In the genomic region with DNA sequence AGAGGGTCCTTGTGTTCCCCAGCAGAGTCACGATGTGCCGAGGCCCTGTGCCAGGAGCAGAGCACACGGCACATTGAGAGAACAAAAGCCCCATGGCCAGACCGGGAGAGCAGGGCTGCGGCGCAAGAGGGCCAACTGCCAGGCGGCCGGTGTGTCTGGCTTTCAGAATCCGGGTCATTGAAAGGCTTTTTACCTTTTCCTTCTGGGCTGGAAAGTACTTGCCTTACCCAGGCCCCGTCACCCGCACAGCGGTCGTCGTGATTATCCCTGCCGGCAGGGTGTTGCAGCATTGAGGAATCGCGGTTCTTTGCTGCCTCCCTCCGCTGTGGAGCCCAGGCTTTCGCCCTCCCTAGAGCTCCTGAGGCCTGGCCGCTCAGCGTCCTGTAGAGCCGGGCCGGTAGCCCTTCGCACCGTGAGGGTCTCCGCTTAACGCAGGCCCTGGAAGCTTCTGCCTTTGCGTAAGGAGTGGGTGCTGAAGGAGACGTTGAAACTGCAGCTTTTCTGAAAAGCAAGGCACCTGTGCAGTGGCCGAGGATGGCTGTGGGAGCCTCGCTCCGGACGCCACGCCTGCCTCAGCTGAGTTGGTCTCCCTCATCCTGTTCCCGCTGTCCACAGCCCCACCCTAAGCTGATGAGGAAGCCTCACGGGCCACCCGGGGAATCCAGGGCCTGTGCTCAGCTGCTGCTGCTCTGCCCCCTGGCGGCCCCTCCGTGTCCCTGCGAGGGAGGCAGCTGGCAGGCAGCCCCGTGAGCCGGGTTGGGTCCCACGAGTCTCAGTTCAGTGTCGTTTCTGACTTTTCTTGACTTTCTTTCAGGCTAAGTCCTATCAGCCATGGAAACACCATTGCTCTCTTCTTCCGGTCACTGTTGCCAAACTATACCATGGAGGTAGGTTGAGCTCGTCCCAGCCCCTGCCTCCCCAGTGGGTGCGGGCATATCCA, we compare ENCODE assay signal across 1 cellular context.
A peak's percentile ranks its signal among the peaks of the same experiment; 100 is the strongest.
TF ChIP-seq lines count a peak whose summit lies in the region.

No MANE protein-coding gene starts in this region.

TF ChIP-seq in HepG2, 621 proteins besides CTCF, POLR2A, EP300 and RAD21 (continued from another document and continues in another):
- TF ChIP-seq CENPX (CRISPR knock-in tag; IDR thresholded peaks at IDR 0.05) (no peak), CBFB (CRISPR knock-in tag; IDR thresholded peaks at IDR 0.05) (no peak), GATAD1 (CRISPR knock-in tag; IDR thresholded peaks at IDR 0.05) (peak; percentile 43; the same call in 1 of the 2 replicates), RFX5 (IDR thresholded peaks at IDR 0.05; ENCODE audit: low read depth, low read length) (no peak), ELF3 (CRISPR knock-in tag; IDR thresholded peaks at IDR 0.05) (0 out of 2 replicates have a peak, but pooled peaks have one; percentile 50), ZNF34 (CRISPR knock-in tag; IDR thresholded peaks at IDR 0.05; ENCODE audit: borderline replicate concordance) (0 out of 2 replicates have a peak, but pooled peaks have one; percentile 45), SP4 (CRISPR knock-in tag; IDR thresholded peaks at IDR 0.05) (no peak), TCF7L2 (IDR thresholded peaks at IDR 0.05; ENCODE audit: low read depth, low read length) (no peak), RBFOX2 (IDR thresholded peaks at IDR 0.05; ENCODE audit: low read depth, low read length) (no peak), ONECUT2 (CRISPR knock-in tag; IDR thresholded peaks at IDR 0.05) (no peak), ZNF30 (CRISPR knock-in tag; IDR thresholded peaks at IDR 0.05) (no peak), THYN1 (CRISPR knock-in tag; IDR thresholded peaks at IDR 0.05; ENCODE audit: borderline replicate concordance, low read depth) (no peak), HMG20A (CRISPR knock-in tag; IDR thresholded peaks at IDR 0.05; ENCODE audit: borderline replicate concordance) (no peak), HES4 (CRISPR knock-in tag; IDR thresholded peaks at IDR 0.05; ENCODE audit: borderline replicate concordance) (no peak), DR1 (CRISPR knock-in tag; IDR thresholded peaks at IDR 0.05) (no peak), ZNF446 (CRISPR knock-in tag; IDR thresholded peaks at IDR 0.05) (no peak), NFIC (IDR thresholded peaks at IDR 0.05; ENCODE audit: low read length) (no peak), NPAS2 (CRISPR knock-in tag; IDR thresholded peaks at IDR 0.05; ENCODE audit: borderline replicate concordance) (no peak), NFE2L2 (IDR thresholded peaks at IDR 0.05; ENCODE audit: low read length) (no peak), ZNF672 (CRISPR knock-in tag; IDR thresholded peaks at IDR 0.05) (no peak), ZNF260 (CRISPR knock-in tag; IDR thresholded peaks at IDR 0.05; ENCODE audit: borderline replicate concordance, low read depth) (no peak), TMF1 (CRISPR knock-in tag; IDR thresholded peaks at IDR 0.05; ENCODE audit: low read depth) (no peak), MEIS2 (CRISPR knock-in tag; IDR thresholded peaks at IDR 0.05) (peak; percentile 50; the same call in 1 of the 2 replicates), KDM1A (CRISPR knock-in tag; IDR thresholded peaks at IDR 0.05) (no peak), RFXANK (CRISPR knock-in tag; IDR thresholded peaks at IDR 0.05) (no peak), ZC3H13 (CRISPR knock-in tag; IDR thresholded peaks at IDR 0.05) (no peak), KLF13 (CRISPR knock-in tag; IDR thresholded peaks at IDR 0.05) (no peak), ZNF619 (CRISPR knock-in tag; IDR thresholded peaks at IDR 0.05) (0 out of 2 replicates have a peak, but pooled peaks have one; percentile 39), TOPORS (CRISPR knock-in tag; IDR thresholded peaks at IDR 0.05) (no peak), ZNF207 (IDR thresholded peaks at IDR 0.05; ENCODE audit: borderline replicate concordance) (no peak), DNMT1 (CRISPR knock-in tag; IDR thresholded peaks at IDR 0.05) (no peak; the same call in none of the 2 replicates)
- TF ChIP-seq, protein P1, sequence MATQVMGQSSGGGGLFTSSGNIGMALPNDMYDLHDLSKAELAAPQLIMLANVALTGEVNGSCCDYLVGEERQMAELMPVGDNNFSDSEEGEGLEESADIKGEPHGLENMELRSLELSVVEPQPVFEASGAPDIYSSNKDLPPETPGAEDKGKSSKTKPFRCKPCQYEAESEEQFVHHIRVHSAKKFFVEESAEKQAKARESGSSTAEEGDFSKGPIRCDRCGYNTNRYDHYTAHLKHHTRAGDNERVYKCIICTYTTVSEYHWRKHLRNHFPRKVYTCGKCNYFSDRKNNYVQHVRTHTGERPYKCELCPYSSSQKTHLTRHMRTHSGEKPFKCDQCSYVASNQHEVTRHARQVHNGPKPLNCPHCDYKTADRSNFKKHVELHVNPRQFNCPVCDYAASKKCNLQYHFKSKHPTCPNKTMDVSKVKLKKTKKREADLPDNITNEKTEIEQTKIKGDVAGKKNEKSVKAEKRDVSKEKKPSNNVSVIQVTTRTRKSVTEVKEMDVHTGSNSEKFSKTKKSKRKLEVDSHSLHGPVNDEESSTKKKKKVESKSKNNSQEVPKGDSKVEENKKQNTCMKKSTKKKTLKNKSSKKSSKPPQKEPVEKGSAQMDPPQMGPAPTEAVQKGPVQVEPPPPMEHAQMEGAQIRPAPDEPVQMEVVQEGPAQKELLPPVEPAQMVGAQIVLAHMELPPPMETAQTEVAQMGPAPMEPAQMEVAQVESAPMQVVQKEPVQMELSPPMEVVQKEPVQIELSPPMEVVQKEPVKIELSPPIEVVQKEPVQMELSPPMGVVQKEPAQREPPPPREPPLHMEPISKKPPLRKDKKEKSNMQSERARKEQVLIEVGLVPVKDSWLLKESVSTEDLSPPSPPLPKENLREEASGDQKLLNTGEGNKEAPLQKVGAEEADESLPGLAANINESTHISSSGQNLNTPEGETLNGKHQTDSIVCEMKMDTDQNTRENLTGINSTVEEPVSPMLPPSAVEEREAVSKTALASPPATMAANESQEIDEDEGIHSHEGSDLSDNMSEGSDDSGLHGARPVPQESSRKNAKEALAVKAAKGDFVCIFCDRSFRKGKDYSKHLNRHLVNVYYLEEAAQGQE (IDR thresholded peaks at IDR 0.05; ENCODE audit: borderline replicate concordance in 1 of 2, low read depth in 1 of 2, low read length in 2 of 2): no peak
- TF ChIP-seq, protein P2, sequence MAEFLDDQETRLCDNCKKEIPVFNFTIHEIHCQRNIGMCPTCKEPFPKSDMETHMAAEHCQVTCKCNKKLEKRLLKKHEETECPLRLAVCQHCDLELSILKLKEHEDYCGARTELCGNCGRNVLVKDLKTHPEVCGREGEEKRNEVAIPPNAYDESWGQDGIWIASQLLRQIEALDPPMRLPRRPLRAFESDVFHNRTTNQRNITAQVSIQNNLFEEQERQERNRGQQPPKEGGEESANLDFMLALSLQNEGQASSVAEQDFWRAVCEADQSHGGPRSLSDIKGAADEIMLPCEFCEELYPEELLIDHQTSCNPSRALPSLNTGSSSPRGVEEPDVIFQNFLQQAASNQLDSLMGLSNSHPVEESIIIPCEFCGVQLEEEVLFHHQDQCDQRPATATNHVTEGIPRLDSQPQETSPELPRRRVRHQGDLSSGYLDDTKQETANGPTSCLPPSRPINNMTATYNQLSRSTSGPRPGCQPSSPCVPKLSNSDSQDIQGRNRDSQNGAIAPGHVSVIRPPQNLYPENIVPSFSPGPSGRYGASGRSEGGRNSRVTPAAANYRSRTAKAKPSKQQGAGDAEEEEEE (CRISPR knock-in tag; IDR thresholded peaks at IDR 0.05; ENCODE audit: borderline replicate concordance): peak; percentile 50; the same call in 1 of the 2 replicates
- TF ChIP-seq, protein P3, sequence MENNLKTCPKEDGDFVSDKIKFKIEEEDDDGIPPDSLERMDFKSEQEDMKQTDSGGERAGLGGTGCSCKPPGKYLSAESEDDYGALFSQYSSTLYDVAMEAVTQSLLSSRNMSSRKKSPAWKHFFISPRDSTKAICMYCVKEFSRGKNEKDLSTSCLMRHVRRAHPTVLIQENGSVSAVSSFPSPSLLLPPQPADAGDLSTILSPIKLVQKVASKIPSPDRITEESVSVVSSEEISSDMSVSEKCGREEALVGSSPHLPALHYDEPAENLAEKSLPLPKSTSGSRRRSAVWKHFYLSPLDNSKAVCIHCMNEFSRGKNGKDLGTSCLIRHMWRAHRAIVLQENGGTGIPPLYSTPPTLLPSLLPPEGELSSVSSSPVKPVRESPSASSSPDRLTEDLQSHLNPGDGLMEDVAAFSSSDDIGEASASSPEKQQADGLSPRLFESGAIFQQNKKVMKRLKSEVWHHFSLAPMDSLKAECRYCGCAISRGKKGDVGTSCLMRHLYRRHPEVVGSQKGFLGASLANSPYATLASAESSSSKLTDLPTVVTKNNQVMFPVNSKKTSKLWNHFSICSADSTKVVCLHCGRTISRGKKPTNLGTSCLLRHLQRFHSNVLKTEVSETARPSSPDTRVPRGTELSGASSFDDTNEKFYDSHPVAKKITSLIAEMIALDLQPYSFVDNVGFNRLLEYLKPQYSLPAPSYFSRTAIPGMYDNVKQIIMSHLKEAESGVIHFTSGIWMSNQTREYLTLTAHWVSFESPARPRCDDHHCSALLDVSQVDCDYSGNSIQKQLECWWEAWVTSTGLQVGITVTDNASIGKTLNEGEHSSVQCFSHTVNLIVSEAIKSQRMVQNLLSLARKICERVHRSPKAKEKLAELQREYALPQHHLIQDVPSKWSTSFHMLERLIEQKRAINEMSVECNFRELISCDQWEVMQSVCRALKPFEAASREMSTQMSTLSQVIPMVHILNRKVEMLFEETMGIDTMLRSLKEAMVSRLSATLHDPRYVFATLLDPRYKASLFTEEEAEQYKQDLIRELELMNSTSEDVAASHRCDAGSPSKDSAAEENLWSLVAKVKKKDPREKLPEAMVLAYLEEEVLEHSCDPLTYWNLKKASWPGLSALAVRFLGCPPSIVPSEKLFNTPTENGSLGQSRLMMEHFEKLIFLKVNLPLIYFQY (CRISPR knock-in tag; IDR thresholded peaks at IDR 0.05; ENCODE audit: borderline replicate concordance): no peak
- TF ChIP-seq, protein P4, sequence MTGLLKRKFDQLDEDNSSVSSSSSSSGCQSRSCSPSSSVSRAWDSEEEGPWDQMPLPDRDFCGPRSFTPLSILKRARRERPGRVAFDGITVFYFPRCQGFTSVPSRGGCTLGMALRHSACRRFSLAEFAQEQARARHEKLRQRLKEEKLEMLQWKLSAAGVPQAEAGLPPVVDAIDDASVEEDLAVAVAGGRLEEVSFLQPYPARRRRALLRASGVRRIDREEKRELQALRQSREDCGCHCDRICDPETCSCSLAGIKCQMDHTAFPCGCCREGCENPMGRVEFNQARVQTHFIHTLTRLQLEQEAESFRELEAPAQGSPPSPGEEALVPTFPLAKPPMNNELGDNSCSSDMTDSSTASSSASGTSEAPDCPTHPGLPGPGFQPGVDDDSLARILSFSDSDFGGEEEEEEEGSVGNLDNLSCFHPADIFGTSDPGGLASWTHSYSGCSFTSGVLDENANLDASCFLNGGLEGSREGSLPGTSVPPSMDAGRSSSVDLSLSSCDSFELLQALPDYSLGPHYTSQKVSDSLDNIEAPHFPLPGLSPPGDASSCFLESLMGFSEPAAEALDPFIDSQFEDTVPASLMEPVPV (CRISPR knock-in tag; IDR thresholded peaks at IDR 0.05): no peak
- TF ChIP-seq, protein P5, sequence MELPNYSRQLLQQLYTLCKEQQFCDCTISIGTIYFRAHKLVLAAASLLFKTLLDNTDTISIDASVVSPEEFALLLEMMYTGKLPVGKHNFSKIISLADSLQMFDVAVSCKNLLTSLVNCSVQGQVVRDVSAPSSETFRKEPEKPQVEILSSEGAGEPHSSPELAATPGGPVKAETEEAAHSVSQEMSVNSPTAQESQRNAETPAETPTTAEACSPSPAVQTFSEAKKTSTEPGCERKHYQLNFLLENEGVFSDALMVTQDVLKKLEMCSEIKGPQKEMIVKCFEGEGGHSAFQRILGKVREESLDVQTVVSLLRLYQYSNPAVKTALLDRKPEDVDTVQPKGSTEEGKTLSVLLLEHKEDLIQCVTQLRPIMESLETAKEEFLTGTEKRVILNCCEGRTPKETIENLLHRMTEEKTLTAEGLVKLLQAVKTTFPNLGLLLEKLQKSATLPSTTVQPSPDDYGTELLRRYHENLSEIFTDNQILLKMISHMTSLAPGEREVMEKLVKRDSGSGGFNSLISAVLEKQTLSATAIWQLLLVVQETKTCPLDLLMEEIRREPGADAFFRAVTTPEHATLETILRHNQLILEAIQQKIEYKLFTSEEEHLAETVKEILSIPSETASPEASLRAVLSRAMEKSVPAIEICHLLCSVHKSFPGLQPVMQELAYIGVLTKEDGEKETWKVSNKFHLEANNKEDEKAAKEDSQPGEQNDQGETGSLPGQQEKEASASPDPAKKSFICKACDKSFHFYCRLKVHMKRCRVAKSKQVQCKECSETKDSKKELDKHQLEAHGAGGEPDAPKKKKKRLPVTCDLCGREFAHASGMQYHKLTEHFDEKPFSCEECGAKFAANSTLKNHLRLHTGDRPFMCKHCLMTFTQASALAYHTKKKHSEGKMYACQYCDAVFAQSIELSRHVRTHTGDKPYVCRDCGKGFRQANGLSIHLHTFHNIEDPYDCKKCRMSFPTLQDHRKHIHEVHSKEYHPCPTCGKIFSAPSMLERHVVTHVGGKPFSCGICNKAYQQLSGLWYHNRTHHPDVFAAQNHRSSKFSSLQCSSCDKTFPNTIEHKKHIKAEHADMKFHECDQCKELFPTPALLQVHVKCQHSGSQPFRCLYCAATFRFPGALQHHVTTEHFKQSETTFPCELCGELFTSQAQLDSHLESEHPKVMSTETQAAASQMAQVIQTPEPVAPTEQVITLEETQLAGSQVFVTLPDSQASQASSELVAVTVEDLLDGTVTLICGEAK (IDR thresholded peaks at IDR 0.05): no peak
- TF ChIP-seq, protein P5 (CRISPR knock-in tag; IDR thresholded peaks at IDR 0.05): no peak
